In the genomic region with DNA sequence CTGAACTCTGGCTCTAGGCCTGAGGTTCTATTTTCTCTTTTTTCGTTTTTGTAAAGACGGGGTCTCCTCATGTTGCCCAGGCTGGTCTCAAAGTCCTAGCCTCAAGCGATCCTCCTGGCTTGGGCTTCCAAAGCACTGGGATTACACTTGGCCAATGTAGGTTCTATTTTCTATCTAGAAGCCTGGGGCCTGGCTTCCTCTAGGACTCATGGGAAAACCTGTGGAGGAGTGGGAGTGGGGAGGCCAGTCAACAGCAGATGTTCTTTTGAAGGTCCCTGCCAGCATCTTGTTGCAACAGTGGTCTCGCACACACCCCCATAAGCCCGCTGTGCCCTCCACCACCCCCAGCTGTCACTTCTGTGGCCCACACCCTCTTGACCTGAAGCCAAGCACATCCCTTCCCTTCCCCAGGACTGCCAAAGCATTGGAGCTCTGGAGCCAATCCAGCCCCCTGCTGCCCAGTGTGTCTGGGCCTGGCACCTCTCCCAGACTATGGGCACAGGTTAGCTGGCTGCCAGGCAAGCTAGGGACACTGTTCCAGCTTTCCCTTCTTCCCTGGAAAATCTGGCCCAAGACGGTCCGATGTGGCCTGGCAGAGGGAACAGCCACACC, we compare ENCODE assay signal across 12 cellular contexts. TPM values are rescaled to one million over a fixed set of nuclear protein-coding genes. Genes with fewer than 3 reads are reported as not detected.
DNase-seq lines count a peak whose midpoint lies in the region; ATAC-seq and TF ChIP-seq lines count a peak whose summit lies in the region.
"Had no signal": no experiment of that assay in that cellular context is flagged by ENCODE, and none has a peak within 500 bp of the region (broad histone marks: within the 10 kb centered on the region; RNA-seq: fewer than 3 reads in every experiment).

No MANE protein-coding gene starts in this region.

- intact Hi-C loops in breast epithelium (cut with DNase I; ENCODE audit: low total_unique reads) = loop anchor here (10.0 kb wide), 1 partner anchor 117 kb away; no protein-coding TSS in a partner anchor

- no peak overlapping the region for H3K9ac ChIP-seq in BLaER1 treated with 17β-estradiol and CSF1 and Interleukin-3, amounts not matched to agents 10 nM and 100 nM

- peak overlapping the region in 8 of 10 donors; percentile 9 to 89 (median 48) for H3K4me3 Mint-ChIP-seq in naive thymus-derived CD8-positive, alpha-beta T cell
- H3K4me3 Mint-ChIP-seq: stimulated activated naive CD8-positive, alpha-beta T cell treated with anti-CD3 and anti-CD28 coated beads, Interleukin-15, amount 100 ng/mL, for 72 hours had no signal

- H3K9me3 Mint-ChIP-seq in naive thymus-derived CD8-positive, alpha-beta T cell = no peaks in the 10 kb centered on the region
- H3K9me3 Mint-ChIP-seq: stimulated activated naive CD8-positive, alpha-beta T cell treated with anti-CD3 and anti-CD28 coated beads, Interleukin-15, amount 100 ng/mL, for 72 hours had no signal

- no peaks in the 10 kb centered on the region for H3K36me3 ChIP-seq in BLaER1 treated with 17β-estradiol and CSF1 and Interleukin-3, amounts not matched to agents 10 nM and 100 nM
- no peaks in the 10 kb centered on the region for H3K36me3 ChIP-seq in breast epithelium

- H3K27ac Mint-ChIP-seq in naive thymus-derived CD8-positive, alpha-beta T cell = peak overlapping the region in 1 of 10 donors; percentile 40

- peak overlapping the region in 1 of 11 experiments; percentile 11; a peak in 1 of 22 replicates for H3K27ac ChIP-seq in BLaER1 treated with 17β-estradiol and CSF1 and Interleukin-3, amounts not matched to agents 10 nM and 100 nM
- peak overlapping the region; percentile 10 to 61 for H3K27ac ChIP-seq in breast epithelium
- H3K27ac ChIP-seq: SK-N-MC had no signal

- H3K27me3 Mint-ChIP-seq in naive thymus-derived CD8-positive, alpha-beta T cell = peaks cover 0 to 9% (median 0%) of the 10 kb centered on the region in 5 donors

- no peak for ATAC-seq in naive thymus-derived CD8-positive, alpha-beta T cell
- ATAC-seq in HG02678 (IDR thresholded peaks at IDR 0.05; ENCODE audit: unreplicated experiment) (no peak), HG03432 (IDR thresholded peaks at IDR 0.05; ENCODE audit: unreplicated experiment) (no peak)
- ATAC-seq: sciatic nerve; stimulated activated naive CD8-positive, alpha-beta T cell treated with anti-CD3 and anti-CD28 coated beads, Interleukin-15, amount 100 ng/mL, for 72 hours had no signal

- H3K4me3 ChIP-seq in BLaER1 treated with 17β-estradiol and CSF1 and Interleukin-3, amounts not matched to agents 10 nM and 100 nM = no peak overlapping the region
- H3K4me3 ChIP-seq in breast epithelium = no peak overlapping the region
- H3K4me3 ChIP-seq: SK-N-MC had no signal

- H4K20me1 ChIP-seq in BLaER1 treated with 17β-estradiol and CSF1 and Interleukin-3, amounts not matched to agents 10 nM and 100 nM = peaks cover 16 to 66% (median 39%) of the 10 kb centered on the region in 11 experiments; a peak in 21 of 22 replicates

- no peak for TF ChIP-seq CTCF in breast epithelium (IDR thresholded peaks at IDR 0.05)

- POLR2A ChIA-PET in naive thymus-derived CD8-positive, alpha-beta T cell (lab: Charles Lee) = interaction anchor here (0.9 kb wide), 1 partner anchor 10 kb away, joined by 3 read pairs; no protein-coding TSS in a partner anchor

- peaks cover 14 to 26% (median 24%) of the 10 kb centered on the region in 4 donors for H3K4me1 Mint-ChIP-seq in naive thymus-derived CD8-positive, alpha-beta T cell

- TF ChIP-seq POLR2A in breast epithelium (IDR thresholded peaks at IDR 0.05) = no peak

- H3K9me3 ChIP-seq in BLaER1 treated with 17β-estradiol and CSF1 and Interleukin-3, amounts not matched to agents 10 nM and 100 nM (replicated peaks in 1 of 11) = no peaks in the 10 kb centered on the region
- H3K9me3 ChIP-seq in breast epithelium = no peaks in the 10 kb centered on the region

- H3K4me1 ChIP-seq in BLaER1 treated with 17β-estradiol and CSF1 and Interleukin-3, amounts not matched to agents 10 nM and 100 nM = peaks cover 26 to 60% (median 51%) of the 10 kb centered on the region in 10 experiments
- peaks cover 4 to 7% of the 10 kb centered on the region in 2 donors for H3K4me1 ChIP-seq in breast epithelium

- DNase-seq in NCI-H1092 (lab: John Stamatoyannopoulos, UW) (peak; percentile 96), breast epithelium (ENCODE audit: low spot score in 2 of 2) (peak; percentile 84 to 85), NCI-H2227 treated with DMSO at 0.1 percent for 48 hours (lab: John Stamatoyannopoulos, UW) (no peak), GM03348 (ENCODE audit: low spot score) (no peak)
- no peak for DNase-seq in naive thymus-derived CD8-positive, alpha-beta T cell
- DNase-seq: stimulated activated naive CD8-positive, alpha-beta T cell treated with anti-CD3 and anti-CD28 coated beads, Interleukin-15, amount 100 ng/mL, for 72 hours had no signal

- H3K27me3 ChIP-seq in BLaER1 treated with 17β-estradiol and CSF1 and Interleukin-3, amounts not matched to agents 10 nM and 100 nM = peaks cover 39 to 79% (median 49%) of the 10 kb centered on the region in 11 experiments
- no peaks in the 10 kb centered on the region for H3K27me3 ChIP-seq in breast epithelium

- H3K4me2 ChIP-seq in BLaER1 treated with 17β-estradiol and CSF1 and Interleukin-3, amounts not matched to agents 10 nM and 100 nM = peak overlapping the region in 7 of 11 experiments; percentile 5 to 100 (median 68); a peak in 14 of 22 replicates

- peaks cover 0 to 2% (median 0%) of the 10 kb centered on the region in 3 donors for H3K36me3 Mint-ChIP-seq in naive thymus-derived CD8-positive, alpha-beta T cell

RNA-seq across cellular contexts. Expression of a gene that starts 1.9 kb away (rescaled TPM):
- total RNA-seq in breast epithelium = 1 to 10 TPM; 5.9 to 9.5 (median 8.5) TPM
- total RNA-seq in naive thymus-derived CD8-positive, alpha-beta T cell = 1 to 10 TPM; 5.7 to 7.8 TPM
- 1 to 10 TPM in 2 of 3 donors, under 1 TPM in 1; 0.69 to 2.2 (median 2.1) TPM for polyA plus RNA-seq in naive thymus-derived CD8-positive, alpha-beta T cell

RNA-seq across cellular contexts. Expression of a gene that starts 17.3 kb away (rescaled TPM):
- total RNA-seq in breast epithelium = 10 to 100 TPM; 10.9 to 57.8 (median 36.4) TPM
- 10 to 100 TPM; 20.7 to 24.9 TPM for total RNA-seq in naive thymus-derived CD8-positive, alpha-beta T cell
- polyA plus RNA-seq in naive thymus-derived CD8-positive, alpha-beta T cell = 10 to 100 TPM in 2 of 3 donors, 1 to 10 TPM in 1; 5.4 to 12.3 (median 10.0) TPM

RNA-seq across cellular contexts. Expression of a gene that starts 37.9 kb away (rescaled TPM):
- 10 to 100 TPM; 39.5 to 49.8 (median 41.0) TPM for total RNA-seq in breast epithelium
- total RNA-seq in naive thymus-derived CD8-positive, alpha-beta T cell = 10 to 100 TPM; 67.2 to 69.7 TPM
- polyA plus RNA-seq in naive thymus-derived CD8-positive, alpha-beta T cell = 100 to 1,000 TPM; 123 to 139 (median 136) TPM

RNA-seq across cellular contexts. Expression of a gene that starts 38.1 kb away (rescaled TPM):
- total RNA-seq in breast epithelium = 1 to 10 TPM; 2.9 to 6.9 (median 4.6) TPM
- total RNA-seq in naive thymus-derived CD8-positive, alpha-beta T cell = 10 to 100 TPM; 22.1 to 23.7 TPM
- 10 to 100 TPM; 10.1 to 13.3 (median 11.9) TPM for polyA plus RNA-seq in naive thymus-derived CD8-positive, alpha-beta T cell

RNA-seq across cellular contexts. Expression of a gene that starts 48.7 kb away (rescaled TPM):
- 100 to 1,000 TPM in 1 of 3 donors, 10 to 100 TPM in 1, not detected in 1; 81.6 to 137 TPM for total RNA-seq in breast epithelium
- total RNA-seq in naive thymus-derived CD8-positive, alpha-beta T cell = not detected
- not detected for polyA plus RNA-seq in naive thymus-derived CD8-positive, alpha-beta T cell
- total RNA-seq: fibroblast of villous mesenchyme, sciatic nerve had no signal

Comparison
In these comparisons a context has a peak if more than half of its experiments do, and no peak if none do; other contexts are left out.
1. DNase-seq: peak in NCI-H1092 (single experiment) and breast epithelium (2 of 2); none in naive thymus-derived CD8-positive, alpha-beta T cell (0 of 10), NCI-H2227 treated with DMSO at 0.1 percent for 48 hours (single experiment) and GM03348 (single experiment).